In genomic region chr19:58059681-58060080, GRCh38 we compare ENCODE assay signal across 9 cellular contexts. TPM values are rescaled to one million over a fixed set of nuclear protein-coding genes. Genes with fewer than 3 reads are reported as not detected.
DNase-seq lines count a peak whose midpoint lies in the region; ATAC-seq and TF ChIP-seq lines count a peak whose summit lies in the region.
"Had no signal": no experiment of that assay in that cellular context is flagged by ENCODE, and none has a peak within 500 bp of the region (broad histone marks: within the 10 kb centered on the region; RNA-seq: fewer than 3 reads in every experiment).

No MANE protein-coding gene starts in this region.

- peaks cover 37% of the 10 kb centered on the region for H3K36me3 Mint-ChIP-seq in activated naive CD4-positive, alpha-beta T cell treated with anti-CD3 and anti-CD28 coated beads, Interleukin-2, amount 50 U/mL, for 24 hours
- H3K36me3 Mint-ChIP-seq in activated naive CD4-positive, alpha-beta T cell treated with anti-CD3 and anti-CD28 coated beads, Interleukin-2, amount 50 U/mL, for 72 hours: peaks cover 56 to 61% of the 10 kb centered on the region in 2 donors
- H3K36me3 Mint-ChIP-seq in naive thymus-derived CD8-positive, alpha-beta T cell: peaks cover 32 to 57% (median 33%) of the 10 kb centered on the region in 3 donors
- no peaks in the 10 kb centered on the region for H3K36me3 Mint-ChIP-seq in activated T-helper 1 cell treated with anti-CD3 and anti-CD28 coated beads, Interleukin-12 subunit alpha, Interleukin-12 subunit beta, Interleukin-2, Interleukin-4 antibody, amounts not matched to agents 30 ng/mL and 10 ng/mL and 1 ng/mL, durations not matched to agents 14 hours and 24 hours and 36 hours (ENCODE audit: low read depth)

- H3K36me3 ChIP-seq in esophagus (ENCODE audit: control insufficient read depth in 2 of 2, insufficient read depth in 2 of 2, low read length in 1 of 2): peaks cover 0 to 5% of the 10 kb centered on the region in 2 donors
- H3K36me3 ChIP-seq in upper lobe of left lung: peaks cover 0 to 11% (median 3%) of the 10 kb centered on the region in 4 donors

- H3K27ac ChIP-seq in esophagus (ENCODE audit: low read depth in 2 of 2, low read length in 1 of 2): peak overlapping the region; percentile 84 to 92
- H3K27ac ChIP-seq in upper lobe of left lung: peak overlapping the region; percentile 84 to 92 (median 90)

- H3K4me3 Mint-ChIP-seq in activated naive CD4-positive, alpha-beta T cell treated with anti-CD3 and anti-CD28 coated beads, Interleukin-2, amount 50 U/mL, for 24 hours: peak overlapping the region; percentile 81
- H3K4me3 Mint-ChIP-seq in naive thymus-derived CD8-positive, alpha-beta T cell: peak overlapping the region; percentile 22 to 91 (median 85)
- H3K4me3 Mint-ChIP-seq in activated T-helper 1 cell treated with anti-CD3 and anti-CD28 coated beads, Interleukin-12 subunit alpha, Interleukin-12 subunit beta, Interleukin-2, Interleukin-4 antibody, amounts not matched to agents 30 ng/mL and 10 ng/mL and 1 ng/mL, durations not matched to agents 14 hours and 24 hours and 36 hours: no peak overlapping the region

- no peak for TF ChIP-seq POLR2A in upper lobe of left lung (IDR thresholded peaks at IDR 0.05)

- H3K4me1 Mint-ChIP-seq in activated naive CD4-positive, alpha-beta T cell treated with anti-CD3 and anti-CD28 coated beads, Interleukin-2, amount 50 U/mL, for 24 hours: peaks cover 6% of the 10 kb centered on the region
- H3K4me1 Mint-ChIP-seq in naive thymus-derived CD8-positive, alpha-beta T cell: peaks cover 6 to 12% (median 8%) of the 10 kb centered on the region in 4 donors
- no peaks in the 10 kb centered on the region for H3K4me1 Mint-ChIP-seq in activated T-helper 1 cell treated with anti-CD3 and anti-CD28 coated beads, Interleukin-12 subunit alpha, Interleukin-12 subunit beta, Interleukin-2, Interleukin-4 antibody, amounts not matched to agents 30 ng/mL and 10 ng/mL and 1 ng/mL, durations not matched to agents 14 hours and 24 hours and 36 hours (ENCODE audit: low read depth)

- H3K9me3 ChIP-seq in esophagus (ENCODE audit: control insufficient read depth in 2 of 2, insufficient read depth in 1 of 2, low read depth in 1 of 2, low read length in 1 of 2) (peaks cover 6 to 44% of the 10 kb centered on the region in 2 donors), upper lobe of left lung (peaks cover 6 to 55% (median 33%) of the 10 kb centered on the region in 4 donors)

- intact Hi-C loops in activated T-helper 1 cell treated with anti-CD3 and anti-CD28 coated beads, Interleukin-12 subunit alpha, Interleukin-12 subunit beta, Interleukin-2, Interleukin-4 antibody, amounts not matched to agents 30 ng/mL and 10 ng/mL and 1 ng/mL, durations not matched to agents 14 hours and 24 hours and 36 hours (cut with micrococcal nuclease): no loop called here

- peak overlapping the region; percentile 64 to 77 for H3K4me3 ChIP-seq in esophagus (ENCODE audit: low read depth in 1 of 2, low read length in 2 of 2)
- H3K4me3 ChIP-seq in upper lobe of left lung: peak overlapping the region; percentile 23 to 80 (median 53)

- no peak for DNase-seq in activated naive CD4-positive, alpha-beta T cell treated with anti-CD3 and anti-CD28 coated beads, Interleukin-2, amount 50 U/mL, for 72 hours (ENCODE audit: low spot score in 2 of 2)
- DNase-seq in naive thymus-derived CD8-positive, alpha-beta T cell: peak in 1 of 10 donors; percentile 60
- DNase-seq in upper lobe of left lung (peak in 1 of 2 donors; percentile 66), GM19238 (ENCODE audit: insufficient read length, low spot score) (no peak)
- no peak for DNase-seq in activated T-helper 1 cell treated with anti-CD3 and anti-CD28 coated beads, Interleukin-12 subunit alpha, Interleukin-12 subunit beta, Interleukin-2, Interleukin-4 antibody, amounts not matched to agents 30 ng/mL and 10 ng/mL and 1 ng/mL, durations not matched to agents 14 hours and 24 hours and 36 hours (ENCODE audit: low spot score)
- no peak for DNase-seq in activated CD4-positive, alpha-beta T cell treated with anti-CD3 and anti-CD28 coated beads for 48 hours

- H3K27ac Mint-ChIP-seq in activated naive CD4-positive, alpha-beta T cell treated with anti-CD3 and anti-CD28 coated beads, Interleukin-2, amount 50 U/mL, for 24 hours: no peak overlapping the region
- peak overlapping the region in 1 of 2 donors; percentile 65 for H3K27ac Mint-ChIP-seq in activated naive CD4-positive, alpha-beta T cell treated with anti-CD3 and anti-CD28 coated beads, Interleukin-2, amount 50 U/mL, for 72 hours
- H3K27ac Mint-ChIP-seq in naive thymus-derived CD8-positive, alpha-beta T cell: peak overlapping the region in 3 of 10 donors; percentile 55 to 97 (median 73)
- no peak overlapping the region for H3K27ac Mint-ChIP-seq in activated T-helper 1 cell treated with anti-CD3 and anti-CD28 coated beads, Interleukin-12 subunit alpha, Interleukin-12 subunit beta, Interleukin-2, Interleukin-4 antibody, amounts not matched to agents 30 ng/mL and 10 ng/mL and 1 ng/mL, durations not matched to agents 14 hours and 24 hours and 36 hours

- H3K4me1 ChIP-seq in esophagus (ENCODE audit: control insufficient read depth in 2 of 2, insufficient read depth in 2 of 2, low read length in 1 of 2) (peaks cover 0 to 5% of the 10 kb centered on the region in 2 donors), upper lobe of left lung (peaks cover 0 to 6% (median 3%) of the 10 kb centered on the region in 4 donors)

- TF ChIP-seq CTCF in upper lobe of left lung (IDR thresholded peaks at IDR 0.05): no peak

- POLR2A ChIA-PET in naive thymus-derived CD8-positive, alpha-beta T cell (lab: Charles Lee): interaction anchor here (0.6 to 2.8 kb wide), 14 partner anchors 8 to 670 kb away, joined by 3 to 25 read pairs (median 8); partner anchors contain the start of genes ZNF274, ZNF548, ZNF606 and ZNF8

- peaks cover 13% of the 10 kb centered on the region for H3K27me3 Mint-ChIP-seq in activated naive CD4-positive, alpha-beta T cell treated with anti-CD3 and anti-CD28 coated beads, Interleukin-2, amount 50 U/mL, for 24 hours
- H3K27me3 Mint-ChIP-seq in naive thymus-derived CD8-positive, alpha-beta T cell: peaks cover 2 to 23% (median 15%) of the 10 kb centered on the region in 5 donors
- H3K27me3 Mint-ChIP-seq in activated T-helper 1 cell treated with anti-CD3 and anti-CD28 coated beads, Interleukin-12 subunit alpha, Interleukin-12 subunit beta, Interleukin-2, Interleukin-4 antibody, amounts not matched to agents 30 ng/mL and 10 ng/mL and 1 ng/mL, durations not matched to agents 14 hours and 24 hours and 36 hours (ENCODE audit: insufficient read depth): no peaks in the 10 kb centered on the region

- no peak for TF ChIP-seq EP300 in upper lobe of left lung (IDR thresholded peaks at IDR 0.05)

- H3K27me3 ChIP-seq in esophagus (ENCODE audit: control insufficient read depth in 1 of 2, insufficient read depth in 2 of 2, low read length in 2 of 2) (no peaks in the 10 kb centered on the region), upper lobe of left lung (no peaks in the 10 kb centered on the region)

- peaks cover 19% of the 10 kb centered on the region for H3K9me3 Mint-ChIP-seq in activated naive CD4-positive, alpha-beta T cell treated with anti-CD3 and anti-CD28 coated beads, Interleukin-2, amount 50 U/mL, for 24 hours
- H3K9me3 Mint-ChIP-seq in activated naive CD4-positive, alpha-beta T cell treated with anti-CD3 and anti-CD28 coated beads, Interleukin-2, amount 50 U/mL, for 72 hours: peaks cover 27 to 28% of the 10 kb centered on the region in 2 donors
- H3K9me3 Mint-ChIP-seq in naive thymus-derived CD8-positive, alpha-beta T cell: peaks cover 0 to 84% (median 35%) of the 10 kb centered on the region in 9 donors
- H3K9me3 Mint-ChIP-seq in activated T-helper 1 cell treated with anti-CD3 and anti-CD28 coated beads, Interleukin-12 subunit alpha, Interleukin-12 subunit beta, Interleukin-2, Interleukin-4 antibody, amounts not matched to agents 30 ng/mL and 10 ng/mL and 1 ng/mL, durations not matched to agents 14 hours and 24 hours and 36 hours: peaks cover 51% of the 10 kb centered on the region

- no peak for ATAC-seq in activated naive CD4-positive, alpha-beta T cell treated with anti-CD3 and anti-CD28 coated beads, Interleukin-2, amount 50 U/mL, for 72 hours
- no peak for ATAC-seq in naive thymus-derived CD8-positive, alpha-beta T cell
- peak in 1 of 2 donors; percentile 8 for ATAC-seq in upper lobe of left lung (ENCODE audit: low FRiP score in 2 of 2)

- WGBS in esophagus, 2 donors: 16 to 24% methylated on average over 27 to 29 of the region's 29 CpGs
- WGBS in upper lobe of left lung, 2 donors: 33 to 36% methylated on average over 11 to 20 of the region's 29 CpGs

RNA-seq across cellular contexts. Expression of gene ZNF135, which starts 0.6 kb away (rescaled TPM):
- under 1 TPM; 0.58 to 0.82 TPM for total RNA-seq in activated naive CD4-positive, alpha-beta T cell treated with anti-CD3 and anti-CD28 coated beads, Interleukin-2, amount 50 U/mL, for 72 hours
- polyA plus RNA-seq in esophagus: 1 to 10 TPM; 1.6 to 2.9 TPM
- 10 to 100 TPM; 13.3 to 15.4 TPM for total RNA-seq in naive thymus-derived CD8-positive, alpha-beta T cell
- polyA plus RNA-seq in naive thymus-derived CD8-positive, alpha-beta T cell: 1 to 10 TPM in 2 of 3 donors, under 1 TPM in 1; 0.79 to 4.3 (median 3.8) TPM
- 10 to 100 TPM in 1 of 6 donors, 1 to 10 TPM in 5; 1.7 to 11.5 (median 3.4) TPM for total RNA-seq in upper lobe of left lung
- total RNA-seq in activated T-helper 1 cell treated with anti-CD3 and anti-CD28 coated beads, Interleukin-12 subunit alpha, Interleukin-12 subunit beta, Interleukin-2, Interleukin-4 antibody, amounts not matched to agents 30 ng/mL and 10 ng/mL and 1 ng/mL, durations not matched to agents 14 hours and 24 hours and 36 hours: 0.05 and 0.16 TPM in 2 replicates

RNA-seq across cellular contexts. Expression of gene ZSCAN1, which starts 25.9 kb away (rescaled TPM):
- not detected for total RNA-seq in activated naive CD4-positive, alpha-beta T cell treated with anti-CD3 and anti-CD28 coated beads, Interleukin-2, amount 50 U/mL, for 72 hours
- polyA plus RNA-seq in esophagus: under 1 TPM in 1 of 2 donors, not detected in 1; 0.05 TPM
- not detected for total RNA-seq in naive thymus-derived CD8-positive, alpha-beta T cell
- polyA plus RNA-seq in naive thymus-derived CD8-positive, alpha-beta T cell: not detected
- 1 to 10 TPM in 2 of 6 donors, under 1 TPM in 1, not detected in 3; 0.61 to 2.1 (median 1.4) TPM for total RNA-seq in upper lobe of left lung
- total RNA-seq in activated T-helper 1 cell treated with anti-CD3 and anti-CD28 coated beads, Interleukin-12 subunit alpha, Interleukin-12 subunit beta, Interleukin-2, Interleukin-4 antibody, amounts not matched to agents 30 ng/mL and 10 ng/mL and 1 ng/mL, durations not matched to agents 14 hours and 24 hours and 36 hours: not detected in 2 replicates
- total RNA-seq: SK-MEL-5 had no signal

RNA-seq across cellular contexts. Expression of gene ZSCAN18, which starts 38.4 kb away (rescaled TPM):
- 10 to 100 TPM; 22.8 to 25.6 TPM for total RNA-seq in activated naive CD4-positive, alpha-beta T cell treated with anti-CD3 and anti-CD28 coated beads, Interleukin-2, amount 50 U/mL, for 72 hours
- polyA plus RNA-seq in esophagus: 10 to 100 TPM; 20.2 to 22.9 TPM
- total RNA-seq in naive thymus-derived CD8-positive, alpha-beta T cell: 100 to 1,000 TPM; 107 to 110 TPM
- 10 to 100 TPM; 18.7 to 30.0 (median 27.4) TPM for polyA plus RNA-seq in naive thymus-derived CD8-positive, alpha-beta T cell
- total RNA-seq in upper lobe of left lung: 100 to 1,000 TPM in 2 of 6 donors, 10 to 100 TPM in 4; 30.6 to 116 (median 74.1) TPM
- 2.0 and 2.3 TPM in 2 replicates for total RNA-seq in activated T-helper 1 cell treated with anti-CD3 and anti-CD28 coated beads, Interleukin-12 subunit alpha, Interleukin-12 subunit beta, Interleukin-2, Interleukin-4 antibody, amounts not matched to agents 30 ng/mL and 10 ng/mL and 1 ng/mL, durations not matched to agents 14 hours and 24 hours and 36 hours

RNA-seq across cellular contexts. Expression of gene ZNF606, which starts 57.1 kb away (rescaled TPM):
- 1 to 10 TPM; 3.2 to 9.1 TPM for total RNA-seq in activated naive CD4-positive, alpha-beta T cell treated with anti-CD3 and anti-CD28 coated beads, Interleukin-2, amount 50 U/mL, for 72 hours
- 1 to 10 TPM; 4.6 to 7.2 TPM for polyA plus RNA-seq in esophagus
- total RNA-seq in naive thymus-derived CD8-positive, alpha-beta T cell: 10 to 100 TPM; 52.6 to 53.2 TPM
- 1 to 10 TPM; 2.1 to 6.5 (median 6.0) TPM for polyA plus RNA-seq in naive thymus-derived CD8-positive, alpha-beta T cell
- total RNA-seq in upper lobe of left lung: 10 to 100 TPM in 5 of 6 donors, 1 to 10 TPM in 1; 9.6 to 40.9 (median 15.4) TPM
- 6.3 and 6.4 TPM in 2 replicates for total RNA-seq in activated T-helper 1 cell treated with anti-CD3 and anti-CD28 coated beads, Interleukin-12 subunit alpha, Interleukin-12 subunit beta, Interleukin-2, Interleukin-4 antibody, amounts not matched to agents 30 ng/mL and 10 ng/mL and 1 ng/mL, durations not matched to agents 14 hours and 24 hours and 36 hours
